Comparison of ENCODE assay signal across 11 cellular contexts in the genomic region with DNA sequence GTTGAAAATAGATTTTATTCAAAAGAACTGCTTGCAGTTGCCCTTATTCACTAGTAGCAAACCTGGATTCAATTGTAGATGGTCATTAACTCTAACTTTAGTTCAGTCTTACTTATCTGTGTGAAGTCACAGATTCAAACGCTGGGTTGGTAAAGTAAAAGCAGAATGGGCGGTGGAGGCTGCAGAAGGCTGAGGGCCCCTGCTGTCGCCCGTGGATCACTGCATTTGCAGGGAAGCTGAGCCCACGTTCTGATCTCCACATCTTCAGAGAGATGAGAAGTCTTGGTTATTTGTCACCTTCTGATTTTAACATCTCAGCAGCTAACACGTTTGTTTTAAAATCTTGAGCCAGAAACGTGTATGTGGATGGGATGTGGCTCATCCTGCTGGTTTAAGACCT.
DNase-seq lines count a peak whose midpoint lies in the region; ATAC-seq lines count a peak whose summit lies in the region.
"Had no signal": no experiment of that assay in that cellular context is flagged by ENCODE, and none has a peak within 500 bp of the region (broad histone marks: within the 10 kb centered on the region; RNA-seq: fewer than 3 reads in every experiment).

No MANE protein-coding gene starts in this region.

- CTCF ChIA-PET in activated naive CD4-positive, alpha-beta T cell treated with anti-CD3 and anti-CD28 coated beads for 36 hours (lab: Charles Lee), result interaction anchor here (0.8 to 2.1 kb wide), 5 partner anchors 12 to 173 kb away, joined by 3 to 7 read pairs (median 3); no protein-coding TSS in a partner anchor

- H3K4me3 ChIP-seq in HAP-1, result no peak overlapping the region
- H3K4me3 ChIP-seq: spleen had no signal

- peaks cover 3% of the 10 kb centered on the region; the same call in 1 of the 2 replicates for H3K36me3 ChIP-seq in HAP-1 (replicated peaks)
- H3K36me3 ChIP-seq: BE2C had no signal

- H3K27me3 Mint-ChIP-seq in activated naive CD4-positive, alpha-beta T cell treated with anti-CD3 and anti-CD28 coated beads for 36 hours (ENCODE audit: low read depth), result no peaks in the 10 kb centered on the region
- no peaks in the 10 kb centered on the region for H3K27me3 Mint-ChIP-seq in activated naive CD4-positive, alpha-beta T cell treated with anti-CD3 and anti-CD28 coated beads, Interleukin-2, amount 50 U/mL, for 24 hours

- peaks cover 35% of the 10 kb centered on the region for H3K36me3 Mint-ChIP-seq in activated naive CD4-positive, alpha-beta T cell treated with anti-CD3 and anti-CD28 coated beads for 36 hours (ENCODE audit: low read depth)
- peaks cover 12% of the 10 kb centered on the region for H3K36me3 Mint-ChIP-seq in activated naive CD4-positive, alpha-beta T cell treated with anti-CD3 and anti-CD28 coated beads, Interleukin-2, amount 50 U/mL, for 24 hours
- H3K36me3 Mint-ChIP-seq in stimulated activated effector memory CD8-positive, alpha-beta T cell treated with anti-CD3 and anti-CD28 coated beads, Interleukin-12 subunit alpha, Interleukin-12 subunit beta, amount 100 ng/mL, for 72 hours, result peaks cover 100% of the 10 kb centered on the region

- in situ Hi-C loops in HAP-1 (cut with MboI; ENCODE audit: low sequenced_read_pairs), result no loop called here

- DNase-seq in activated naive CD4-positive, alpha-beta T cell treated with anti-CD3 and anti-CD28 coated beads for 36 hours, result peak; percentile 55
- no peak for DNase-seq in activated naive CD4-positive, alpha-beta T cell treated with Interleukin-2 at 50 U/mL for 16 hours
- DNase-seq in head of caudate nucleus (peak; percentile 45 to 89 (median 73)), KG1 (lab: John Stamatoyannopoulos, UW) (no peak), NCI-H2107 treated with DMSO at 0.1 percent for 48 hours (lab: John Stamatoyannopoulos, UW; ENCODE audit: unreplicated experiment) (no peak), HAP-1 (ENCODE audit: low spot score in 2 of 2) (no peak)
- no peak for DNase-seq in stimulated activated effector memory CD8-positive, alpha-beta T cell treated with anti-CD3 and anti-CD28 coated beads, Interleukin-12 subunit alpha, Interleukin-12 subunit beta, amount 100 ng/mL, for 72 hours (ENCODE audit: low spot score in 2 of 2)
- DNase-seq: BE2C, MV-4-11, spleen had no signal

- peaks cover 39% of the 10 kb centered on the region for H3K4me1 Mint-ChIP-seq in activated naive CD4-positive, alpha-beta T cell treated with anti-CD3 and anti-CD28 coated beads for 36 hours (ENCODE audit: low read depth)
- H3K4me1 Mint-ChIP-seq in activated naive CD4-positive, alpha-beta T cell treated with anti-CD3 and anti-CD28 coated beads, Interleukin-2, amount 50 U/mL, for 24 hours, result peaks cover 34% of the 10 kb centered on the region
- H3K4me1 Mint-ChIP-seq in stimulated activated effector memory CD8-positive, alpha-beta T cell treated with anti-CD3 and anti-CD28 coated beads, Interleukin-12 subunit alpha, Interleukin-12 subunit beta, amount 100 ng/mL, for 72 hours, result peaks cover 25% of the 10 kb centered on the region

- no peak overlapping the region for H3K4me3 Mint-ChIP-seq in activated naive CD4-positive, alpha-beta T cell treated with anti-CD3 and anti-CD28 coated beads for 36 hours
- no peak overlapping the region for H3K4me3 Mint-ChIP-seq in activated naive CD4-positive, alpha-beta T cell treated with anti-CD3 and anti-CD28 coated beads, Interleukin-2, amount 50 U/mL, for 24 hours
- H3K4me3 Mint-ChIP-seq in stimulated activated effector memory CD8-positive, alpha-beta T cell treated with anti-CD3 and anti-CD28 coated beads, Interleukin-12 subunit alpha, Interleukin-12 subunit beta, amount 100 ng/mL, for 72 hours, result no peak overlapping the region

- no peaks in the 10 kb centered on the region for H3K9me3 ChIP-seq in HAP-1
- H3K9me3 ChIP-seq: BE2C, spleen had no signal

- no peaks in the 10 kb centered on the region for H3K27me3 ChIP-seq in HAP-1 (ENCODE audit: low read depth)
- H3K27me3 ChIP-seq: BE2C, spleen had no signal

- peak overlapping the region; percentile 46 for H3K27ac Mint-ChIP-seq in activated naive CD4-positive, alpha-beta T cell treated with anti-CD3 and anti-CD28 coated beads for 36 hours
- H3K27ac Mint-ChIP-seq in activated naive CD4-positive, alpha-beta T cell treated with anti-CD3 and anti-CD28 coated beads, Interleukin-2, amount 50 U/mL, for 24 hours, result peak overlapping the region; percentile 81
- H3K27ac Mint-ChIP-seq in stimulated activated effector memory CD8-positive, alpha-beta T cell treated with anti-CD3 and anti-CD28 coated beads, Interleukin-12 subunit alpha, Interleukin-12 subunit beta, amount 100 ng/mL, for 72 hours, result peak overlapping the region; percentile 50

- ATAC-seq in stimulated activated effector memory CD8-positive, alpha-beta T cell treated with anti-CD3 and anti-CD28 coated beads, Interleukin-12 subunit alpha, Interleukin-12 subunit beta, amount 100 ng/mL, for 72 hours, result no peak

- intact Hi-C loops in activated naive CD4-positive, alpha-beta T cell treated with anti-CD3 and anti-CD28 coated beads for 36 hours (cut with micrococcal nuclease), result no loop called here
- intact Hi-C loops in head of caudate nucleus (cut with DNase I), result loop anchor here (10.0 kb wide), 1 partner anchor 143 kb away; no protein-coding TSS in a partner anchor

- H3K4me1 ChIP-seq in HAP-1, result no peaks in the 10 kb centered on the region
- H3K4me1 ChIP-seq: spleen had no signal

- H3K9me3 Mint-ChIP-seq in activated naive CD4-positive, alpha-beta T cell treated with anti-CD3 and anti-CD28 coated beads for 36 hours, result no peaks in the 10 kb centered on the region
- H3K9me3 Mint-ChIP-seq in activated naive CD4-positive, alpha-beta T cell treated with anti-CD3 and anti-CD28 coated beads, Interleukin-2, amount 50 U/mL, for 24 hours, result no peaks in the 10 kb centered on the region
- no peaks in the 10 kb centered on the region for H3K9me3 Mint-ChIP-seq in stimulated activated effector memory CD8-positive, alpha-beta T cell treated with anti-CD3 and anti-CD28 coated beads, Interleukin-12 subunit alpha, Interleukin-12 subunit beta, amount 100 ng/mL, for 72 hours

Comparison
In these comparisons a context has a peak if more than half of its experiments do, and no peak if none do; other contexts are left out.
1. DNase-seq: peak in activated naive CD4-positive, alpha-beta T cell treated with anti-CD3 and anti-CD28 coated beads for 36 hours (single experiment) and head of caudate nucleus (42 of 42); none in activated naive CD4-positive, alpha-beta T cell treated with Interleukin-2 at 50 U/mL for 16 hours (single experiment), stimulated activated effector memory CD8-positive, alpha-beta T cell treated with anti-CD3 and anti-CD28 coated beads, Interleukin-12 subunit alpha, Interleukin-12 subunit beta, amount 100 ng/mL, for 72 hours (0 of 2), KG1 (single experiment), NCI-H2107 treated with DMSO at 0.1 percent for 48 hours (single experiment) and HAP-1 (0 of 2).
2. Peak in every context shown above with its lines, with median percentiles within 50 percentile points of each other: H3K27ac Mint-ChIP-seq.